In genomic region chr22:27804683-27805297, GRCh38 we compare ENCODE assay signal across 9 cellular contexts. TPM values are rescaled to one million over a fixed set of nuclear protein-coding genes. Genes with fewer than 3 reads are reported as not detected.
A peak's percentile ranks its signal among the peaks of the same experiment; 100 is the strongest.
DNase-seq lines count a peak whose midpoint lies in the region; ATAC-seq, FAIRE-seq and TF ChIP-seq lines count a peak whose summit lies in the region.
"Had no signal": no experiment of that assay in that cellular context is flagged by ENCODE, and none has a peak within 500 bp of the region (broad histone marks: within the 10 kb centered on the region; RNA-seq: fewer than 3 reads in every experiment).

No MANE protein-coding gene starts in this region.

- intact Hi-C loops in HepG2 (cut with micrococcal nuclease; ENCODE audit: unreplicated experiment): loop anchor here (1.0 to 5.0 kb wide), 3 partner anchors 172 to 967 kb away; no protein-coding TSS in a partner anchor

- no peak for TF ChIP-seq POLR2A in HepG2 (IDR thresholded peaks at IDR 0.05; ENCODE audit: insufficient read depth in 1 of 2, low read depth in 2 of 2, low read length in 2 of 2)

- peak; percentile 9 for DNase-seq in NCI-H2107 treated with DMSO at 0.1 percent for 48 hours (lab: John Stamatoyannopoulos, UW; ENCODE audit: unreplicated experiment)
- DNase-seq in NCI-H2107 (lab: John Stamatoyannopoulos, UW): no peak
- DNase-seq in NCI-H1092 (lab: John Stamatoyannopoulos, UW): peak; percentile 26
- DNase-seq in central memory CD8-positive, alpha-beta T cell (ENCODE audit: low spot score in 2 of 2): no peak
- DNase-seq in HepG2 (ENCODE audit: low spot score): peak; percentile 44
- peak in 2 of 3 donors; percentile 16 to 47 for DNase-seq in stimulated activated CD4-positive, alpha-beta T cell treated with anti-CD3 and anti-CD28 coated beads, TNF-alpha, amount 100 ng/mL, for 48 hours (ENCODE audit: low read depth in 3 of 3)
- no peak for DNase-seq in cerebellar nuclear complex (lab: John Stamatoyannopoulos, UW)

- no TSS peak for BruUV-seq in HepG2 (replicated peaks; lab: Mats Ljungman, UMichigan)

- no peaks in the 10 kb centered on the region for H3K9me3 ChIP-seq in HepG2 (ENCODE audit: low read length)

- FAIRE-seq in HepG2 (lab: Jason Lieb, UNC): no peak
- FAIRE-seq: G401.6 had no signal

- no peak overlapping the region for H3K4me2 ChIP-seq in HepG2 (ENCODE audit: low read depth, low read length)

- H2AFZ ChIP-seq in HepG2 (ENCODE audit: low read length): no peak overlapping the region

- no peak overlapping the region for H3K27ac ChIP-seq in HepG2 (ENCODE audit: extremely low read length, insufficient read depth, low read length)

- CTCF ChIA-PET in HepG2 (lab: Yijun Ruan, JAX; ENCODE audit: low intra/inter-chr PET ratio, low total read pairs): interaction anchor here (2.2 kb wide), 1 partner anchor 399 kb away, joined by 21 read pairs; no protein-coding TSS in a partner anchor

- TF ChIP-seq CTCF in WI38 (IDR thresholded peaks at IDR 0.05; ENCODE audit: low read depth, low read length) (peak; percentile 59), HepG2 (CRISPR knock-in tag; IDR thresholded peaks at IDR 0.05) (peak; percentile 92)

- no peaks in the 10 kb centered on the region for H3K79me2 ChIP-seq in HepG2 (ENCODE audit: insufficient read depth, low read length)

- peaks cover 5 to 83% of the 10 kb centered on the region in 2 experiments for H3K27me3 ChIP-seq in HepG2 (ENCODE audit: control insufficient read depth in 1 of 2, insufficient read depth in 2 of 2, low read length in 2 of 2)

- H4K20me1 ChIP-seq in HepG2 (ENCODE audit: insufficient read depth, low read length): peaks cover 4% of the 10 kb centered on the region; the same call in 1 of the 2 replicates

- H3K9ac ChIP-seq in HepG2 (ENCODE audit: insufficient read depth, low read depth, low read length): no peak overlapping the region

- POLR2A ChIA-PET in HepG2 (lab: Yijun Ruan, JAX): no interaction called here

- in situ Hi-C loops in HepG2 (cut with HindIII; ENCODE audit: extremely low pct_ligation_motif_present, low pct_unique_long_range_greater_than_20kb): loop anchor here (5.0 to 25.0 kb wide), 2 partner anchors 397 to 1042 kb away; no protein-coding TSS in a partner anchor

- peaks cover 22% of the 10 kb centered on the region for H3K4me1 Mint-ChIP-seq in central memory CD8-positive, alpha-beta T cell

- TF ChIP-seq RAD21 in HepG2 (CRISPR knock-in tag; IDR thresholded peaks at IDR 0.05): peak; percentile 75

- no peak overlapping the region for H3K4me3 ChIP-seq in WI38 (ENCODE audit: low read depth, low read length)
- H3K4me3 ChIP-seq in HepG2 (replicated peaks in 1 of 3; ENCODE audit: insufficient read depth in 1 of 3, low read depth in 2 of 3, low read length in 3 of 3): no peak overlapping the region

- H3K36me3 ChIP-seq in HepG2 (replicated peaks in 1 of 2; ENCODE audit: control insufficient read depth in 1 of 2, insufficient read depth in 2 of 2, low read length in 2 of 2): no peaks in the 10 kb centered on the region

- no peaks in the 10 kb centered on the region for H3K9me3 Mint-ChIP-seq in central memory CD8-positive, alpha-beta T cell

- H3K27ac Mint-ChIP-seq in central memory CD8-positive, alpha-beta T cell (ENCODE audit: low read depth): peak overlapping the region; percentile 1

- TF ChIP-seq EP300 in HepG2 (IDR thresholded peaks at IDR 0.05; ENCODE audit: low read depth in 2 of 2, low read length in 2 of 2) (no peak), HepG2 (CRISPR knock-in tag; IDR thresholded peaks at IDR 0.05; ENCODE audit: borderline replicate concordance) (no peak)

- no peaks in the 10 kb centered on the region for H3K36me3 Mint-ChIP-seq in central memory CD8-positive, alpha-beta T cell (ENCODE audit: insufficient read depth)

- peaks cover 45% of the 10 kb centered on the region for H3K27me3 Mint-ChIP-seq in central memory CD8-positive, alpha-beta T cell

- H3K4me1 ChIP-seq in HepG2 (ENCODE audit: insufficient read depth, low read length): peaks cover 5% of the 10 kb centered on the region; the same call in 1 of the 2 replicates

- ATAC-seq in central memory CD8-positive, alpha-beta T cell (replicated peaks; ENCODE audit: extremely low read depth, poor library complexity, severe bottlenecking): peak; percentile 30
- peak; percentile 80 for ATAC-seq in HepG2

- WGBS in HepG2 (ENCODE audit: low lambda C conversion rate): 0% methylated on average over 6 of the region's 20 CpGs

- no peak overlapping the region for H3K4me3 Mint-ChIP-seq in central memory CD8-positive, alpha-beta T cell

TF ChIP-seq in HepG2, 621 proteins besides CTCF, POLR2A, EP300 and RAD21 (continues in another document):
- TF ChIP-seq CERS6 (CRISPR knock-in tag; IDR thresholded peaks at IDR 0.05) (no peak), RFX3 (CRISPR knock-in tag; IDR thresholded peaks at IDR 0.05) (no peak), CHCHD3 (CRISPR knock-in tag; IDR thresholded peaks at IDR 0.05) (no peak), HOXA9 (CRISPR knock-in tag; IDR thresholded peaks at IDR 0.05; ENCODE audit: borderline replicate concordance) (0 out of 2 replicates have a peak, but pooled peaks have one; percentile 21), NFKB2 (CRISPR knock-in tag; IDR thresholded peaks at IDR 0.05; ENCODE audit: borderline replicate concordance) (0 out of 2 replicates have a peak, but pooled peaks have one; percentile 17), ZNF143 (CRISPR knock-in tag; IDR thresholded peaks at IDR 0.05) (no peak), ZNF674 (CRISPR knock-in tag; IDR thresholded peaks at IDR 0.05; ENCODE audit: low read depth) (no peak), SYNCRIP (IDR thresholded peaks at IDR 0.05; ENCODE audit: insufficient read depth, low read depth, low read length) (no peak), HNRNPL (IDR thresholded peaks at IDR 0.05; ENCODE audit: low read depth, low read length) (peak; percentile 70; the same call in 1 of the 2 replicates), CENPBD1 (CRISPR knock-in tag; IDR thresholded peaks at IDR 0.05; ENCODE audit: borderline replicate concordance, low read depth) (no peak), ZBTB4 (CRISPR knock-in tag; IDR thresholded peaks at IDR 0.05; ENCODE audit: borderline replicate concordance) (no peak)

RNA-seq across cellular contexts. Expression of gene MN1, which starts 3.2 kb away (rescaled TPM):
- total RNA-seq in HepG2 (2016; rRNA removed; fragmentation: Illumina TruSeq; extraction: Trizol): not detected in 2 replicates
- not detected in 2 replicates for total RNA-seq in HepG2 (2016; cell fraction: cytosol; rRNA removed; fragmentation: Illumina TruSeq; extraction: Trizol; ENCODE audit: low read depth)
- total RNA-seq in HepG2 (2016; cell fraction: insoluble cytoplasmic fraction; rRNA removed; fragmentation: Illumina TruSeq; extraction: Trizol): 0.02 TPM in 1 of 2 replicates, not detected in the other
- not detected in 2 replicates for total RNA-seq in HepG2 (2016; cell fraction: membrane; rRNA removed; fragmentation: Illumina TruSeq; extraction: Trizol)
- not detected in 2 replicates for total RNA-seq in HepG2 (2016; cell fraction: nucleus; rRNA removed; fragmentation: Illumina TruSeq; extraction: Trizol)
- polyA plus RNA-seq in HepG2 (2011; rRNA removed): 0.01 and 0.09 TPM in 2 replicates
- polyA plus RNA-seq in HepG2 (2011; cell fraction: cytosol; rRNA removed): 0.01 and 0.03 TPM in 2 replicates
- 0.03 and 0.05 TPM in 2 replicates for polyA plus RNA-seq in HepG2 (2011; cell fraction: nucleus; rRNA removed)
- 0.03 and 0.04 TPM in 2 replicates for polyA plus RNA-seq in HepG2 (2012)
- not detected in 2 replicates for polyA plus RNA-seq in HepG2 (2016; cell fraction: cytosol; fragmentation: Illumina TruSeq; extraction: Trizol; ENCODE audit: low read depth)
- polyA plus RNA-seq in HepG2 (2016; cell fraction: insoluble cytoplasmic fraction; fragmentation: Illumina TruSeq; extraction: Trizol; ENCODE audit: low read depth): not detected in 2 replicates
- not detected in 2 replicates for polyA plus RNA-seq in HepG2 (2016; cell fraction: membrane; fragmentation: Illumina TruSeq; extraction: Trizol; ENCODE audit: low read depth)
- polyA plus RNA-seq in HepG2 (2016; cell fraction: nucleus; fragmentation: Illumina TruSeq; extraction: Trizol; ENCODE audit: insufficient read depth, low read depth): 0.11 TPM in 1 of 2 replicates, not detected in the other
- 0.44 and 10.0 TPM in 2 replicates for polyA minus RNA-seq in HepG2 (2011; rRNA and poly(A)+ RNA removed; ENCODE audit: low replicate concordance)
- polyA minus RNA-seq in HepG2 (2011; cell fraction: cytosol; rRNA and poly(A)+ RNA removed): not detected in 2 replicates
- under 0.01 and 0.13 TPM in 2 replicates for polyA minus RNA-seq in HepG2 (2011; cell fraction: nucleus; rRNA and poly(A)+ RNA removed)

Comparison
In these comparisons a context has a peak if more than half of its experiments do, and no peak if none do; other contexts are left out.
1. DNase-seq: peak in NCI-H2107 treated with DMSO at 0.1 percent for 48 hours (single experiment), NCI-H1092 (single experiment), HepG2 (single experiment) and stimulated activated CD4-positive, alpha-beta T cell treated with anti-CD3 and anti-CD28 coated beads, TNF-alpha, amount 100 ng/mL, for 48 hours (2 of 3); none in NCI-H2107 (single experiment), central memory CD8-positive, alpha-beta T cell (0 of 2) and cerebellar nuclear complex (0 of 2).